In genomic region chr4:47315346-47315745, GRCh38 we compare ENCODE assay signal across 14 cellular contexts.
DNase-seq lines count a peak whose midpoint lies in the region; ATAC-seq and TF ChIP-seq lines count a peak whose summit lies in the region.
"Had no signal": no experiment of that assay in that cellular context is flagged by ENCODE, and none has a peak within 500 bp of the region (broad histone marks: within the 10 kb centered on the region; RNA-seq: fewer than 3 reads in every experiment).

No MANE protein-coding gene starts in this region.

- H3K27ac ChIP-seq in brain microvascular endothelial cell = no peak overlapping the region
- no peak overlapping the region for H3K27ac ChIP-seq in gastrocnemius medialis
- H3K27ac ChIP-seq: thyroid gland had no signal

- ATAC-seq in GM21360 (IDR thresholded peaks at IDR 0.05; ENCODE audit: unreplicated experiment) = peak; percentile 69
- ATAC-seq in HG03175 (IDR thresholded peaks at IDR 0.05; ENCODE audit: unreplicated experiment) = peak; percentile 65
- no peak for ATAC-seq in gastrocnemius medialis
- ATAC-seq: activated CD8-positive, alpha-beta T cell treated with anti-CD3 and anti-CD28 coated beads for 36 hours had no signal

- H3K4me3 ChIP-seq in brain microvascular endothelial cell (ENCODE audit: low read depth, low read length) (no peak overlapping the region), gastrocnemius medialis (no peak overlapping the region)
- H3K4me3 ChIP-seq: thyroid gland had no signal

- in situ Hi-C loops in Caki2 (cut with HindIII; ENCODE audit: low pct_unique_long_range_greater_than_20kb, low sequenced_read_pairs) = no loop called here
- in situ Hi-C loops in brain microvascular endothelial cell (cut with HindIII; ENCODE audit: low pct_ligation_motif_present, low sequenced_read_pairs) = no loop called here
- in situ Hi-C loops in gastrocnemius medialis (cut with MboI; ENCODE audit: low sequenced_read_pairs in 4 of 4) = no loop called here

- TF ChIP-seq CTCF in brain microvascular endothelial cell (IDR thresholded peaks at IDR 0.05; ENCODE audit: low read depth, low read length, missing control alignments) = no peak
- no peak for TF ChIP-seq CTCF in gastrocnemius medialis (IDR thresholded peaks at IDR 0.05 in 4 of 5, conservative IDR thresholded peaks at IDR 0.05 in 1 of 5)

- H3K27me3 ChIP-seq in brain microvascular endothelial cell (replicated peaks) (no peaks in the 10 kb centered on the region), gastrocnemius medialis (no peaks in the 10 kb centered on the region)
- H3K27me3 ChIP-seq: BE2C, thyroid gland had no signal

- DNase-seq in Caki2 (ENCODE audit: low read depth) (peak; percentile 12), brain microvascular endothelial cell (peak; percentile 16), NCI-H2227 treated with DMSO at 0.1 percent for 48 hours (lab: John Stamatoyannopoulos, UW) (no peak), NCI-H187 (lab: John Stamatoyannopoulos, UW) (no peak), SHP77 (lab: John Stamatoyannopoulos, UW) (no peak), gastrocnemius medialis (no peak)
- DNase-seq: activated CD8-positive, alpha-beta T cell treated with anti-CD3 and anti-CD28 coated beads for 36 hours; BE2C; NCI-H1694 treated with DMSO at 0.1 percent for 48 hours; SHP77 treated with DMSO at 0.1 percent for 48 hours; stimulated activated CD4-positive, alpha-beta T cell treated with anti-CD3 and anti-CD28 coated beads, Interleukin-2, amount 100 ng/mL, for 24 hours; thyroid gland had no signal

- intact Hi-C loops in gastrocnemius medialis (cut with DNase I; ENCODE audit: low total_unique reads) = no loop called here

- no peaks in the 10 kb centered on the region for H3K36me3 ChIP-seq in brain microvascular endothelial cell (replicated peaks)
- no peaks in the 10 kb centered on the region for H3K36me3 ChIP-seq in gastrocnemius medialis
- H3K36me3 ChIP-seq: BE2C, thyroid gland had no signal

- no peaks in the 10 kb centered on the region for H3K4me1 ChIP-seq in gastrocnemius medialis
- H3K4me1 ChIP-seq: BE2C, thyroid gland had no signal

- no peaks in the 10 kb centered on the region for H3K9me3 ChIP-seq in gastrocnemius medialis
- H3K9me3 ChIP-seq: BE2C, thyroid gland had no signal

- no peak for TF ChIP-seq POLR2A in gastrocnemius medialis (IDR thresholded peaks at IDR 0.05)

Comparison
In these comparisons a context has a peak if more than half of its experiments do, and no peak if none do; other contexts are left out.
1. DNase-seq: peak in Caki2 (single experiment) and brain microvascular endothelial cell (single experiment); none in NCI-H2227 treated with DMSO at 0.1 percent for 48 hours (single experiment), NCI-H187 (0 of 2), SHP77 (0 of 2) and gastrocnemius medialis (0 of 2).
2. ATAC-seq: peak in GM21360 (single experiment) and HG03175 (single experiment); none in gastrocnemius medialis (0 of 2).